Comparison of ENCODE assay signal across 8 cellular contexts in the genomic region with DNA sequence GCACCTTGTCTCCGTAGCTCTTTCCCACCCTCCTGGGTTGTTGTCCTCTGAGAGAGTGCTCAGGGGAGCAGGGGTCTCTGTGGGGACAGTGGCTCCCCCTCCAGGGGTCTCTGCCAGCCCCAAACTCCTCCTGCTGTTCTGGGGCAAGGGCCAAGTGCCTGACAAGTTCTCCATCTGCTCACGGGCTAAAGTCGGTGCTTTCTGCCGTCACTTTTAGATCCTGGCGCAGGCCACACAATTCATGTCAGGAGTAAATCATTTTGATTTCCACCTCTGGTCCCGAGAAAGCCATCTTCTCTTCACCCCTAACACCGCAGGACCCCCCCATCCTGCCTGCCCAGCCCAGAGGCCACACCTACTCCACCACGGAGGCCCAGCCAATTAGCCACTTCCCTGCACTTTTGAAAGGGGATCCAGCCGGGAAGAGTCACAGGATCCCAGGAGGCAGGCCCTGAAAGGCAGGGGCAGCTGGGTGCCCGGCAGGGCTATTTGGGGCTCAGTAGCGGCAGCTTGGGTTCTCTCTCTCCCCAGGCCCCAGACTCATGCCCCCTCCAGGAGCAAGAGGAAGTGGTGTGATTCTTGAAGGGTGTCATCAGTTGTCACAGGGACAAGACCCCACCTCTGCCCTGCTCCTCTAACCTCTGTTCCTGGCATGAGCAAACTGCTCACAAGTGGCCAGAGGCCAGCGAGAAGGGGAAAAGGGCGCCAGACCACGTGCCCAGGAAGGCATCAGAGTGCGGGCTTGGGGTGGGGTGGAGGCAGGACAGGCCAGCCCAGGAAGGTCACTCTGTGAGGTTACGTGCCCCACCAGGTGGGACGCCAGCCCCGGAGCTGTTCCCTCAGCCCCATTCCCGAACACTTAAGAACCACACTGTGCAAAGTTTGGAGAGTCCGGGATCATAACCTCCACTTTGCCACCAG. TPM values are rescaled to one million over a fixed set of nuclear protein-coding genes. Genes with fewer than 3 reads are reported as not detected.
DNase-seq lines count a peak whose midpoint lies in the region; ATAC-seq and TF ChIP-seq lines count a peak whose summit lies in the region.

No MANE protein-coding gene starts in this region.

- H3K4me1 Mint-ChIP-seq in central memory CD8-positive, alpha-beta T cell = peaks cover 14% of the 10 kb centered on the region
- peaks cover 11 to 19% (median 13%) of the 10 kb centered on the region in 3 donors for H3K4me1 Mint-ChIP-seq in naive B cell

- peak overlapping the region; percentile 72 for H3K4me3 ChIP-seq in NB4 (ENCODE audit: low read depth, low read length)

- TF ChIP-seq POLR2A in NB4 (IDR thresholded peaks at IDR 0.05; ENCODE audit: extremely low read depth, insufficient read length) = no peak

- DNase-seq in EH (ENCODE audit: low read depth) = peak; percentile 33
- peak; percentile 65 for DNase-seq in NB4 (ENCODE audit: low read depth)
- DNase-seq in central memory CD8-positive, alpha-beta T cell (ENCODE audit: low spot score in 2 of 2) = no peak
- no peak for DNase-seq in naive B cell
- no peak for DNase-seq in occipital lobe (lab: John Stamatoyannopoulos, UW)
- no peak for DNase-seq in central memory CD4-positive, alpha-beta T cell
- DNase-seq in AG08396 (ENCODE audit: low spot score) = no peak
- DNase-seq in stimulated activated CD4-positive, alpha-beta T cell treated with anti-CD3 and anti-CD28 coated beads, Interleukin-4, amount 100 ng/mL, for 1 hour = no peak

- H3K9me3 Mint-ChIP-seq in central memory CD8-positive, alpha-beta T cell = no peaks in the 10 kb centered on the region
- H3K9me3 Mint-ChIP-seq in naive B cell = no peaks in the 10 kb centered on the region

- H3K27me3 Mint-ChIP-seq in central memory CD8-positive, alpha-beta T cell = no peaks in the 10 kb centered on the region
- H3K27me3 Mint-ChIP-seq in naive B cell = no peaks in the 10 kb centered on the region

- H3K4me3 Mint-ChIP-seq in central memory CD8-positive, alpha-beta T cell = peak overlapping the region; percentile 78
- H3K4me3 Mint-ChIP-seq in naive B cell = peak overlapping the region; percentile 82 to 93 (median 87)

- H3K36me3 Mint-ChIP-seq in central memory CD8-positive, alpha-beta T cell (ENCODE audit: insufficient read depth) = no peaks in the 10 kb centered on the region
- H3K36me3 Mint-ChIP-seq in naive B cell = no peaks in the 10 kb centered on the region

- no peak overlapping the region for H3K27ac Mint-ChIP-seq in central memory CD8-positive, alpha-beta T cell (ENCODE audit: low read depth)
- H3K27ac Mint-ChIP-seq in naive B cell = peak overlapping the region in 5 of 6 donors; percentile 56 to 89 (median 79)

- no peak for ATAC-seq in central memory CD8-positive, alpha-beta T cell (replicated peaks; ENCODE audit: extremely low read depth, poor library complexity, severe bottlenecking)
- ATAC-seq in naive B cell (ENCODE audit: low read depth in 2 of 2) = peak; percentile 37 to 55

- no peak for TF ChIP-seq CTCF in NB4 (IDR thresholded peaks at IDR 0.05; ENCODE audit: low read depth, low read length)

RNA-seq across cellular contexts. Expression of gene MACROD1, which starts 1.3 kb away (rescaled TPM):
- polyA plus RNA-seq in naive B cell (ENCODE audit: low read depth in 6 of 6) = 1 to 10 TPM; 1.5 to 7.0 (median 3.2) TPM
- total RNA-seq in occipital lobe = 16.2 TPM

RNA-seq across cellular contexts. Expression of gene STIP1, which starts 21.3 kb away (rescaled TPM):
- polyA plus RNA-seq in naive B cell (ENCODE audit: low read depth in 6 of 6) = 10 to 100 TPM; 26.3 to 92.4 (median 63.3) TPM
- 69.4 TPM for total RNA-seq in occipital lobe

RNA-seq across cellular contexts. Expression of gene FERMT3, which starts 41.9 kb away (rescaled TPM):
- 100 to 1,000 TPM in 5 of 6 donors, 10 to 100 TPM in 1; 98.6 to 148 (median 118) TPM for polyA plus RNA-seq in naive B cell (ENCODE audit: low read depth in 6 of 6)
- total RNA-seq in occipital lobe = 1.6 TPM

Comparison
In these comparisons a context has a peak if more than half of its experiments do, and no peak if none do; other contexts are left out.
1. DNase-seq: peak in EH (single experiment) and NB4 (single experiment); none in central memory CD8-positive, alpha-beta T cell (0 of 2), naive B cell (single experiment), occipital lobe (single experiment), central memory CD4-positive, alpha-beta T cell (single experiment), AG08396 (single experiment) and stimulated activated CD4-positive, alpha-beta T cell treated with anti-CD3 and anti-CD28 coated beads, Interleukin-4, amount 100 ng/mL, for 1 hour (single experiment).